Comparison of ENCODE assay signal across 1 cellular context in the genomic region with DNA sequence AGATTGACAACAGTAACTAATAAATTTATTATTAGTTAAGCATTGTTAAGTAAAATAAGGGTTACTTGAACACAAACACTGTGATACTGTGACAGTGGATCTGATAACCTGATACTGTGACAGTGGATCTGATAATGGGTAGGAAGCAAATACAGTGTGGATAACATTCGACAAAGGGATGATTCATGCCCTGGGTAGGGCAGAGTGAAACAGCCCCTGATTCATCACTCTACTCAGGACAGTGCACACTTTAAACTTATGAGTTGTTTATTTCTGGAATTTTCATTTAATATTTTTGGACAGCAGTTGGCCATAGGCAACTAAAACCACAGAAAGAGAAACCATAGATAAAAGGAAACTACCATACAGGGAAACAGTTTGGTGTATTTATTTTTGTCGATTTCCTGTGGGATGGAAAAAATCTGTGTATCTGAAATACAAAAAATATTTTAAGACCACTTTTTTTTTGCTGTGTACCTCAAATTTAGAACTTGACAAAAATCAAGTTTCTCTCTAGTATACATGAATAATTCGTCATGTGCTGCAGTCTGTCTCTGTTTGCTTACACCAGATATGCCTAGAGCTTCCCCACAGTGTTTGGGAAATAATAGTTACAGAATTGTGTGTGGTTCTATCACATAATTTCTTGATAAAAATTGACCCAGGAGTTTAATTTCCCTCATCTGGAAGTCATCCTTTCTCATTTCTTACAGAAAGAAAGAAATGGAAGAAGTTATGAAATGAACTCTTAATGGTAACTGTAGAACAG.
TF ChIP-seq lines count a peak whose summit lies in the region.

No MANE protein-coding gene starts in this region.

TF ChIP-seq in SK-N-SH, 30 proteins besides CTCF, POLR2A, EP300 and RAD21 (continued from another document):
- TF ChIP-seq, protein P1, sequence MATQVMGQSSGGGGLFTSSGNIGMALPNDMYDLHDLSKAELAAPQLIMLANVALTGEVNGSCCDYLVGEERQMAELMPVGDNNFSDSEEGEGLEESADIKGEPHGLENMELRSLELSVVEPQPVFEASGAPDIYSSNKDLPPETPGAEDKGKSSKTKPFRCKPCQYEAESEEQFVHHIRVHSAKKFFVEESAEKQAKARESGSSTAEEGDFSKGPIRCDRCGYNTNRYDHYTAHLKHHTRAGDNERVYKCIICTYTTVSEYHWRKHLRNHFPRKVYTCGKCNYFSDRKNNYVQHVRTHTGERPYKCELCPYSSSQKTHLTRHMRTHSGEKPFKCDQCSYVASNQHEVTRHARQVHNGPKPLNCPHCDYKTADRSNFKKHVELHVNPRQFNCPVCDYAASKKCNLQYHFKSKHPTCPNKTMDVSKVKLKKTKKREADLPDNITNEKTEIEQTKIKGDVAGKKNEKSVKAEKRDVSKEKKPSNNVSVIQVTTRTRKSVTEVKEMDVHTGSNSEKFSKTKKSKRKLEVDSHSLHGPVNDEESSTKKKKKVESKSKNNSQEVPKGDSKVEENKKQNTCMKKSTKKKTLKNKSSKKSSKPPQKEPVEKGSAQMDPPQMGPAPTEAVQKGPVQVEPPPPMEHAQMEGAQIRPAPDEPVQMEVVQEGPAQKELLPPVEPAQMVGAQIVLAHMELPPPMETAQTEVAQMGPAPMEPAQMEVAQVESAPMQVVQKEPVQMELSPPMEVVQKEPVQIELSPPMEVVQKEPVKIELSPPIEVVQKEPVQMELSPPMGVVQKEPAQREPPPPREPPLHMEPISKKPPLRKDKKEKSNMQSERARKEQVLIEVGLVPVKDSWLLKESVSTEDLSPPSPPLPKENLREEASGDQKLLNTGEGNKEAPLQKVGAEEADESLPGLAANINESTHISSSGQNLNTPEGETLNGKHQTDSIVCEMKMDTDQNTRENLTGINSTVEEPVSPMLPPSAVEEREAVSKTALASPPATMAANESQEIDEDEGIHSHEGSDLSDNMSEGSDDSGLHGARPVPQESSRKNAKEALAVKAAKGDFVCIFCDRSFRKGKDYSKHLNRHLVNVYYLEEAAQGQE (IDR thresholded peaks at IDR 0.05; ENCODE audit: low read depth, low read length) = no peak
- TF ChIP-seq YY1 (IDR thresholded peaks at IDR 0.05; ENCODE audit: low read depth) (no peak), MXI1 (IDR thresholded peaks at IDR 0.05; ENCODE audit: low read depth, low read length) (no peak), GATA2 (CRISPR knock-in tag; IDR thresholded peaks at IDR 0.05) (no peak), SMC3 (IDR thresholded peaks at IDR 0.05; ENCODE audit: low read depth, low read length) (no peak), POLR2AphosphoS5 (IDR thresholded peaks at IDR 0.05; ENCODE audit: low read depth, low read length) (peak; percentile 65; the same call in 1 of the 2 replicates), NRF1 (IDR thresholded peaks at IDR 0.05; ENCODE audit: low read depth, low read length) (no peak), TCF12 (IDR thresholded peaks at IDR 0.05) (peak; percentile 89), FOXM1 (IDR thresholded peaks at IDR 0.05; ENCODE audit: low read depth) (0 out of 2 replicates have a peak, but pooled peaks have one; percentile 56), SIN3A (IDR thresholded peaks at IDR 0.05; ENCODE audit: borderline replicate concordance, low read depth, low read length) (no peak), NFIC (IDR thresholded peaks at IDR 0.05; ENCODE audit: borderline replicate concordance) (peak; percentile 43), FOXJ3 (CRISPR knock-in tag; IDR thresholded peaks at IDR 0.05) (no peak), GABPA (IDR thresholded peaks at IDR 0.05; ENCODE audit: low read depth) (no peak), RCOR1 (IDR thresholded peaks at IDR 0.05; ENCODE audit: low read length) (no peak), EZH2phosphoT487 (IDR thresholded peaks at IDR 0.05; ENCODE audit: borderline replicate concordance, low read depth) (no peak)
- TF ChIP-seq, protein P2, sequence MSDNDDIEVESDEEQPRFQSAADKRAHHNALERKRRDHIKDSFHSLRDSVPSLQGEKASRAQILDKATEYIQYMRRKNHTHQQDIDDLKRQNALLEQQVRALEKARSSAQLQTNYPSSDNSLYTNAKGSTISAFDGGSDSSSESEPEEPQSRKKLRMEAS (IDR thresholded peaks at IDR 0.05; ENCODE audit: low read depth) = peak; percentile 53; the same call in 1 of the 2 replicates
- TF ChIP-seq, protein P3, sequence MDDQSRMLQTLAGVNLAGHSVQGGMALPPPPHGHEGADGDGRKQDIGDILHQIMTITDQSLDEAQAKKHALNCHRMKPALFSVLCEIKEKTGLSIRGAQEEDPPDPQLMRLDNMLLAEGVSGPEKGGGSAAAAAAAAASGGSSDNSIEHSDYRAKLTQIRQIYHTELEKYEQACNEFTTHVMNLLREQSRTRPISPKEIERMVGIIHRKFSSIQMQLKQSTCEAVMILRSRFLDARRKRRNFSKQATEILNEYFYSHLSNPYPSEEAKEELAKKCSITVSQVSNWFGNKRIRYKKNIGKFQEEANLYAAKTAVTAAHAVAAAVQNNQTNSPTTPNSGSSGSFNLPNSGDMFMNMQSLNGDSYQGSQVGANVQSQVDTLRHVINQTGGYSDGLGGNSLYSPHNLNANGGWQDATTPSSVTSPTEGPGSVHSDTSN (IDR thresholded peaks at IDR 0.05) = peak; percentile 96
- TF ChIP-seq, protein P4, sequence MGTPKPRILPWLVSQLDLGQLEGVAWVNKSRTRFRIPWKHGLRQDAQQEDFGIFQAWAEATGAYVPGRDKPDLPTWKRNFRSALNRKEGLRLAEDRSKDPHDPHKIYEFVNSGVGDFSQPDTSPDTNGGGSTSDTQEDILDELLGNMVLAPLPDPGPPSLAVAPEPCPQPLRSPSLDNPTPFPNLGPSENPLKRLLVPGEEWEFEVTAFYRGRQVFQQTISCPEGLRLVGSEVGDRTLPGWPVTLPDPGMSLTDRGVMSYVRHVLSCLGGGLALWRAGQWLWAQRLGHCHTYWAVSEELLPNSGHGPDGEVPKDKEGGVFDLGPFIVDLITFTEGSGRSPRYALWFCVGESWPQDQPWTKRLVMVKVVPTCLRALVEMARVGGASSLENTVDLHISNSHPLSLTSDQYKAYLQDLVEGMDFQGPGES (IDR thresholded peaks at IDR 0.05; ENCODE audit: low read depth, low read length) = no peak
